15 cellular contexts compared by ENCODE assay signal in the genomic region with DNA sequence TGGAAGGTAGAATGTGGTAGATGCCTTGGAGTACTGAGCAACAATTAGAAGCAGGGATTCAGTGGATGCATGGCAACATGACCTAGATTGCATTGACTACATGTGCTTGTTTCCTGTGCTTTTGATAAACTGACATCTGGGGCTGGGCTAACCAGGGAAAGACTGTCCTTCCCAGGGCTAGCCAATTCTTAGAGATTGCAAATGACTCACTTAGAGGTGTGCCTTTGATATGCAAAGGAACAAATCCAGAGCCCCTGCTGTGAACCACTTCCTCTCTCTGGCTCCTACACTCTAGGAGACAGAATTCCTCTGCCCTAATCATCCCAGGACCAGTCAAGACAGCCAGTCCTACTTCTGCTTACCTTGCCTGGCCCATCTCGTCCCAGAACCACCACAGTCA.
DNase-seq lines count a peak whose midpoint lies in the region; ATAC-seq and TF ChIP-seq lines count a peak whose summit lies in the region.
"Had no signal": no experiment of that assay in that cellular context is flagged by ENCODE, and none has a peak within 500 bp of the region (broad histone marks: within the 10 kb centered on the region; RNA-seq: fewer than 3 reads in every experiment).

No MANE protein-coding gene starts in this region.

- no peaks in the 10 kb centered on the region for H3K36me3 ChIP-seq in PC-3 (ENCODE audit: low read depth, low read length)
- H3K36me3 ChIP-seq in heart left ventricle, result no peaks in the 10 kb centered on the region
- H3K36me3 ChIP-seq: esophagus squamous epithelium, Peyer's patch, stomach had no signal

- H3F3A ChIP-seq in PC-3 (ENCODE audit: low read length, unreplicated experiment), result no peaks in the 10 kb centered on the region

- H4K20me1 ChIP-seq in PC-3 (ENCODE audit: low read length), result no peaks in the 10 kb centered on the region

- ATAC-seq in PC-3 (peak; percentile 17), heart left ventricle (no peak)

- H3K9me3 ChIP-seq in PC-3 (ENCODE audit: low read length) (no peaks in the 10 kb centered on the region), heart left ventricle (no peaks in the 10 kb centered on the region)
- H3K9me3 ChIP-seq: esophagus squamous epithelium, Peyer's patch, stomach had no signal

- peak; percentile 3 for DNase-seq in DMS 273 (lab: John Stamatoyannopoulos, UW; ENCODE audit: unreplicated experiment)
- DNase-seq in DMS 273 treated with DMSO at 0.1 percent for 48 hours (lab: John Stamatoyannopoulos, UW), result no peak
- peak; percentile 73 for DNase-seq in PC-3
- DNase-seq in fibroblast of pulmonary artery (ENCODE audit: low read depth), result peak; percentile 46
- DNase-seq in retina, result peak; percentile 12
- DNase-seq in NCI-H2227 (lab: John Stamatoyannopoulos, UW; ENCODE audit: unreplicated experiment), result no peak
- DNase-seq in AML-193 (lab: John Stamatoyannopoulos, UW), result no peak
- no peak for DNase-seq in heart left ventricle
- DNase-seq: activated T-cell treated with anti-CD3 and anti-CD28 coated beads for 4 hours; esophagus squamous epithelium; posterior cingulate gyrus; stimulated activated CD4-positive, alpha-beta T cell treated with anti-CD3 and anti-CD28 coated beads, Interleukin-4, amount 100 ng/mL, for 1 hour; stomach had no signal

- H3K27me3 ChIP-seq in PC-3 (ENCODE audit: low read length) (peaks cover 21% of the 10 kb centered on the region), heart left ventricle (no peaks in the 10 kb centered on the region)
- H3K27me3 ChIP-seq: esophagus squamous epithelium, Peyer's patch, stomach had no signal

- intact Hi-C loops in PC-3 (cut with micrococcal nuclease), result loop anchor here (5.0 kb wide), 1 partner anchor 551 kb away; no protein-coding TSS in a partner anchor
- intact Hi-C loops in heart left ventricle (cut with DNase I), result no loop called here

- no peak overlapping the region for H3K9ac ChIP-seq in PC-3 (ENCODE audit: low read length)

- no peak overlapping the region for H2AFZ ChIP-seq in PC-3 (ENCODE audit: low read length)

- H3K27ac ChIP-seq in PC-3 (ENCODE audit: low read length) (no peak overlapping the region), heart left ventricle (no peak overlapping the region)
- H3K27ac ChIP-seq: 22Rv1, esophagus squamous epithelium, stomach had no signal

- H3K79me2 ChIP-seq in PC-3 (ENCODE audit: low read length), result no peaks in the 10 kb centered on the region

- no peak for TF ChIP-seq POLR2A in heart left ventricle (IDR thresholded peaks at IDR 0.05)

- no TSS peak for BruUV-seq in PC-3 (replicated peaks; lab: Mats Ljungman, UMichigan)

- H3K4me1 ChIP-seq in PC-3 (ENCODE audit: insufficient read depth, low read length), result no peaks in the 10 kb centered on the region; the same call in 1 of the 2 replicates
- peaks cover 0 to 9% (median 0%) of the 10 kb centered on the region in 12 donors for H3K4me1 ChIP-seq in heart left ventricle

- no peak overlapping the region for H3K4me3 ChIP-seq in PC-3 (ENCODE audit: low read length)
- no peak overlapping the region for H3K4me3 ChIP-seq in fibroblast of pulmonary artery (replicated peaks; ENCODE audit: low read depth, low read length)
- no peak overlapping the region for H3K4me3 ChIP-seq in heart left ventricle
- H3K4me3 ChIP-seq: esophagus squamous epithelium, Peyer's patch, stomach had no signal

- CTCF ChIA-PET in PC-3 (lab: Charles Lee), result no interaction called here

- TF ChIP-seq CTCF in PC-3 (conservative IDR thresholded peaks at IDR 0.05; ENCODE audit: low read depth, low read length), result no peak
- TF ChIP-seq CTCF in fibroblast of pulmonary artery (IDR thresholded peaks at IDR 0.05; ENCODE audit: low read length, missing control alignments), result no peak
- TF ChIP-seq CTCF in heart left ventricle (IDR thresholded peaks at IDR 0.05), result no peak

- POLR2A ChIA-PET in PC-3 (lab: Charles Lee; ENCODE audit: unreplicated experiment), result no interaction called here

- no peak overlapping the region for H3K4me2 ChIP-seq in PC-3 (ENCODE audit: low read length)

- 84 to 96% (median 86%) methylated on average over 1 of the region's 1 CpG for WGBS in heart left ventricle, 4 donors

- no peaks in the 10 kb centered on the region for H3K9me2 ChIP-seq in PC-3 (replicated peaks; ENCODE audit: low read length)

Comparison
In these comparisons a context has a peak if more than half of its experiments do, and no peak if none do; other contexts are left out.
1. DNase-seq: peak in DMS 273 (single experiment), PC-3 (single experiment), fibroblast of pulmonary artery (single experiment) and retina (single experiment); none in DMS 273 treated with DMSO at 0.1 percent for 48 hours (single experiment), NCI-H2227 (single experiment), AML-193 (0 of 2) and heart left ventricle (0 of 5).